27 cellular contexts compared by ENCODE assay signal in the genomic region with DNA sequence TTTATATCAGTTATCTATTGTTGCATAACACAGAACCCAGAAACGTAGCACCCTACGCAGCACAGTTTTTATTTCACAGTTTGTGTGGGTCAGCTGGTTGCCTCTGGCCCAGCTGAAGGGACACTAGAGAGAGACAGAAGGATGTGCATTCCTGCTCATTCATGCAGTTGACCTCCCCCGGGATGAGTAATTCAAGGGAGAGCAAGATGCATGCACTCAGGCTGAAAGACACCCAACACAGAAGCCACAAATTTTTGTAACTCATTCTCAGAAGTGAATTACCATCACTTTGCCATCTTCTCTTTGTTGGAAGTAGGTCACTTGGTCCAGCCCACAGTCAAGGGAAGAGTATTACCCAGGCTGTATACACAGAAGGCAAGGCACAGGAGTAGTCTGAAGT.
DNase-seq lines count a peak whose midpoint lies in the region; ATAC-seq and TF ChIP-seq lines count a peak whose summit lies in the region.
"Had no signal": no experiment of that assay in that cellular context is flagged by ENCODE, and none has a peak within 500 bp of the region (broad histone marks: within the 10 kb centered on the region; RNA-seq: fewer than 3 reads in every experiment).

No MANE protein-coding gene starts in this region.

- no peaks in the 10 kb centered on the region for H4K20me1 ChIP-seq in mammary epithelial cell (ENCODE audit: insufficient read depth, low read length)

- H3K9ac ChIP-seq in mammary epithelial cell (ENCODE audit: insufficient read depth, low read length) = no peak overlapping the region

- ATAC-seq in GM18907 (IDR thresholded peaks at IDR 0.05; ENCODE audit: unreplicated experiment) = no peak
- ATAC-seq: K562; stimulated activated effector memory CD8-positive, alpha-beta T cell treated with anti-CD3 and anti-CD28 coated beads, Interleukin-12 subunit alpha, Interleukin-12 subunit beta, amount 100 ng/mL, for 72 hours had no signal

- H3K36me3 ChIP-seq in mammary epithelial cell (ENCODE audit: insufficient read depth, low read length) = no peaks in the 10 kb centered on the region
- H3K36me3 ChIP-seq in kidney epithelial cell (ENCODE audit: control insufficient read depth, insufficient read depth, low read length) = no peaks in the 10 kb centered on the region
- H3K36me3 ChIP-seq: esophagus squamous epithelium, SJSA1 had no signal

- POLR2A ChIA-PET in MCF 10A (lab: Yijun Ruan, JAX) = no interaction called here

- H3K27me3 ChIP-seq in mammary epithelial cell (ENCODE audit: insufficient read depth, low read length) (no peaks in the 10 kb centered on the region), kidney epithelial cell (ENCODE audit: control insufficient read depth, insufficient read depth, low read length) (no peaks in the 10 kb centered on the region)
- H3K27me3 ChIP-seq: testis had no signal

- H3K4me3 ChIP-seq in mammary epithelial cell (replicated peaks in 1 of 3; ENCODE audit: insufficient read depth in 1 of 3, low read depth in 2 of 3, low read length in 3 of 3) = no peak overlapping the region
- no peak overlapping the region for H3K4me3 ChIP-seq in astrocyte of the cerebellum (ENCODE audit: low read depth, low read length)
- H3K4me3 ChIP-seq in kidney epithelial cell (ENCODE audit: low read depth, low read length) = no peak overlapping the region
- H3K4me3 ChIP-seq: esophagus squamous epithelium, K562, SJSA1, testis had no signal

- no peaks in the 10 kb centered on the region for H3K9me3 Mint-ChIP-seq in MCF 10A (ENCODE audit: unreplicated experiment)
- H3K9me3 Mint-ChIP-seq: activated naive CD8-positive, alpha-beta T cell treated with anti-CD3 and anti-CD28 coated beads, Interleukin-2, amount 10 ng/mL, durations not matched to agents 7 days and 5 days; activated T-helper 1 cell treated with anti-CD3 and anti-CD28 coated beads, Interleukin-12 subunit alpha, Interleukin-12 subunit beta, Interleukin-2, Interleukin-4 antibody, amounts not matched to agents 30 ng/mL and 10 ng/mL and 1 ng/mL, durations not matched to agents 14 hours and 24 hours and 36 hours; central memory CD8-positive, alpha-beta T cell; mesothelial cell of epicardium; stimulated activated effector memory CD8-positive, alpha-beta T cell treated with anti-CD3 and anti-CD28 coated beads, Interleukin-12 subunit alpha, Interleukin-12 subunit beta, amount 100 ng/mL, for 72 hours had no signal

- H3K4me1 Mint-ChIP-seq in MCF 10A (ENCODE audit: insufficient read depth, unreplicated experiment) = no peaks in the 10 kb centered on the region
- H3K4me1 Mint-ChIP-seq: activated B cell treated with CpG ODN at 0.5 μM for 24 hours; activated naive CD8-positive, alpha-beta T cell treated with anti-CD3 and anti-CD28 coated beads, Interleukin-2, amount 10 ng/mL, durations not matched to agents 7 days and 5 days; CD14-positive monocyte; central memory CD8-positive, alpha-beta T cell; stimulated activated effector memory CD8-positive, alpha-beta T cell treated with anti-CD3 and anti-CD28 coated beads, Interleukin-12 subunit alpha, Interleukin-12 subunit beta, amount 100 ng/mL, for 72 hours had no signal

- H3K27ac Mint-ChIP-seq in MCF 10A (ENCODE audit: low read depth, unreplicated experiment) = no peak overlapping the region
- H3K27ac Mint-ChIP-seq: activated B cell treated with CpG ODN at 0.5 μM for 24 hours; activated naive CD8-positive, alpha-beta T cell treated with anti-CD3 and anti-CD28 coated beads, Interleukin-2, amount 10 ng/mL, durations not matched to agents 7 days and 5 days; activated T-helper 1 cell treated with anti-CD3 and anti-CD28 coated beads, Interleukin-12 subunit alpha, Interleukin-12 subunit beta, Interleukin-2, Interleukin-4 antibody, amounts not matched to agents 30 ng/mL and 10 ng/mL and 1 ng/mL, durations not matched to agents 14 hours and 24 hours and 36 hours; CD14-positive monocyte; mesothelial cell of epicardium; stimulated activated effector memory CD8-positive, alpha-beta T cell treated with anti-CD3 and anti-CD28 coated beads, Interleukin-12 subunit alpha, Interleukin-12 subunit beta, amount 100 ng/mL, for 72 hours had no signal

- TF ChIP-seq CTCF in mammary epithelial cell (conservative IDR thresholded peaks at IDR 0.05 in 1 of 2, IDR thresholded peaks at IDR 0.05 in 1 of 2; ENCODE audit: extremely low read depth in 1 of 2, insufficient read depth in 1 of 2, low read depth in 1 of 2, low read length in 2 of 2) = no peak
- no peak for TF ChIP-seq CTCF in MCF 10A (IDR thresholded peaks at IDR 0.05; ENCODE audit: unreplicated experiment)
- no peak for TF ChIP-seq CTCF in astrocyte of the cerebellum (IDR thresholded peaks at IDR 0.05; ENCODE audit: low read depth, low read length, missing control alignments)
- no peak for TF ChIP-seq CTCF in kidney epithelial cell (IDR thresholded peaks at IDR 0.05; ENCODE audit: insufficient read depth, low read length, poor library complexity, severe bottlenecking)

- DNase-seq in mammary epithelial cell = peak; percentile 30
- DNase-seq in MCF 10A (ENCODE audit: unreplicated experiment) = no peak
- DNase-seq in astrocyte of the cerebellum (ENCODE audit: low read depth) = peak; percentile 18
- DNase-seq in kidney epithelial cell (ENCODE audit: low read depth) = peak; percentile 93
- no peak for DNase-seq in NCI-H524 (lab: John Stamatoyannopoulos, UW)
- DNase-seq in SHP77 treated with DMSO at 0.1 percent for 48 hours (lab: John Stamatoyannopoulos, UW) = no peak
- no peak for DNase-seq in activated CD4-positive, alpha-beta T cell treated with anti-CD3 and anti-CD28 coated beads, Interleukin-2, amount 50 U/mL, for 48 hours
- DNase-seq: 8988T; activated B cell treated with CpG ODN at 0.5 μM for 24 hours; activated naive CD8-positive, alpha-beta T cell treated with anti-CD3 and anti-CD28 coated beads, Interleukin-2, amount 10 ng/mL, durations not matched to agents 7 days and 5 days; DMS53; effector CD4-positive, alpha-beta T cell; esophagus squamous epithelium; H7; NCI-H2081; NCI-H69; T-helper 2 cell; testis had no signal

- CTCF ChIA-PET in mammary epithelial cell (lab: Charles Lee; ENCODE audit: low non-redundant PET) (no interaction called here), MCF 10A (lab: Yijun Ruan, JAX) (no interaction called here)

- no peaks in the 10 kb centered on the region for H3K79me2 ChIP-seq in mammary epithelial cell (ENCODE audit: insufficient read depth, low read length)

- intact Hi-C loops in mammary epithelial cell (cut with micrococcal nuclease) (no loop called here), MCF 10A (cut with micrococcal nuclease) (no loop called here)

- H3K4me1 ChIP-seq in mammary epithelial cell (ENCODE audit: insufficient read depth, low read length) = no peaks in the 10 kb centered on the region
- H3K4me1 ChIP-seq: esophagus squamous epithelium, SJSA1, testis had no signal

- WGBS in mammary epithelial cell (ENCODE audit: low coverage, missing lambda C conversion rate) = 70% methylated on average over 3 of the region's 3 CpGs

- dilution Hi-C loops in mammary epithelial cell (cut with HindIII; ENCODE audit: low sequenced_read_pairs) = no loop called here

- H3K36me3 Mint-ChIP-seq in MCF 10A (ENCODE audit: insufficient read depth, unreplicated experiment) = no peaks in the 10 kb centered on the region
- H3K36me3 Mint-ChIP-seq: activated naive CD8-positive, alpha-beta T cell treated with anti-CD3 and anti-CD28 coated beads, Interleukin-2, amount 10 ng/mL, durations not matched to agents 7 days and 5 days; CD14-positive monocyte; mesothelial cell of epicardium; stimulated activated effector memory CD8-positive, alpha-beta T cell treated with anti-CD3 and anti-CD28 coated beads, Interleukin-12 subunit alpha, Interleukin-12 subunit beta, amount 100 ng/mL, for 72 hours had no signal

- H2AFZ ChIP-seq in mammary epithelial cell (ENCODE audit: low read depth, low read length) = no peak overlapping the region

- no peaks in the 10 kb centered on the region for H3K9me3 ChIP-seq in mammary epithelial cell (replicated peaks; ENCODE audit: insufficient read depth, low read length)
- H3K9me3 ChIP-seq: esophagus squamous epithelium, SJSA1, testis had no signal

- BruUV-seq in mammary epithelial cell (replicated peaks; lab: Mats Ljungman, UMichigan) (no TSS peak), MCF 10A (replicated peaks; lab: Mats Ljungman, UMichigan) (no TSS peak)

- H3K4me3 Mint-ChIP-seq in MCF 10A (ENCODE audit: unreplicated experiment) = no peak overlapping the region
- H3K4me3 Mint-ChIP-seq: activated B cell treated with CpG ODN at 0.5 μM for 24 hours; activated naive CD8-positive, alpha-beta T cell treated with anti-CD3 and anti-CD28 coated beads, Interleukin-2, amount 10 ng/mL, durations not matched to agents 7 days and 5 days; activated T-helper 1 cell treated with anti-CD3 and anti-CD28 coated beads, Interleukin-12 subunit alpha, Interleukin-12 subunit beta, Interleukin-2, Interleukin-4 antibody, amounts not matched to agents 30 ng/mL and 10 ng/mL and 1 ng/mL, durations not matched to agents 14 hours and 24 hours and 36 hours; CD14-positive monocyte; central memory CD8-positive, alpha-beta T cell; mesothelial cell of epicardium; neural crest cell; stimulated activated effector memory CD8-positive, alpha-beta T cell treated with anti-CD3 and anti-CD28 coated beads, Interleukin-12 subunit alpha, Interleukin-12 subunit beta, amount 100 ng/mL, for 72 hours had no signal

- H3K27ac ChIP-seq in mammary epithelial cell (ENCODE audit: insufficient read depth, low read depth, low read length) = no peak overlapping the region
- H3K27ac ChIP-seq: esophagus squamous epithelium, SJSA1, testis had no signal

- in situ Hi-C loops in mammary epithelial cell (cut with MboI; ENCODE audit: low sequenced_read_pairs in 2 of 2) = no loop called here
- in situ Hi-C loops in astrocyte of the cerebellum (cut with HindIII; ENCODE audit: low sequenced_read_pairs) = no loop called here

- H3K27me3 Mint-ChIP-seq in MCF 10A (ENCODE audit: insufficient read depth, unreplicated experiment) = no peaks in the 10 kb centered on the region

- no peak overlapping the region for H3K4me2 ChIP-seq in mammary epithelial cell (ENCODE audit: insufficient read depth, low read depth, low read length)

Comparison
In these comparisons a context has a peak if more than half of its experiments do, and no peak if none do; other contexts are left out.
1. DNase-seq: peak in mammary epithelial cell (single experiment), astrocyte of the cerebellum (single experiment) and kidney epithelial cell (single experiment); none in MCF 10A (single experiment), NCI-H524 (0 of 2), SHP77 treated with DMSO at 0.1 percent for 48 hours (single experiment) and activated CD4-positive, alpha-beta T cell treated with anti-CD3 and anti-CD28 coated beads, Interleukin-2, amount 50 U/mL, for 48 hours (0 of 2).